In the genomic region with DNA sequence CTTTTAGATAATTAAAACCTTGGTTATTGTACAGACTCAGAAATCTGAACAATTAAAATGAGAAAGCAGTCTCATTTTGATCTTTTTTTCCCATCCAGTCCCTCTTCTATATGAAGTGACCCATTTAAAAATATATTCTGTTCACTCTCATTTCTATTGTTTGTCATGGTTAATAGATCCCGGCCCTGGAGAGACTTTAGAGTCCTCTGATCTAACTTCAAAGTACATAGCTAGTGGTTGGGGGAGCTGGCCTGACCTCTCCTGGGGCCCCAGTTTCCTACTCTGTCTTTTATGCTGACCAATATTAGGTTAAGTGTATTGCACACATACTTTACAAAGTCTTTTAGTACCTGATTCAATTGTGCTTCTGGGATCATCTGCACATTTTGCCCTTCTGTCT, we compare ENCODE assay signal across 9 cellular contexts.
"Had no signal": no experiment of that assay in that cellular context is flagged by ENCODE, and none has a peak within 500 bp of the region (broad histone marks: within the 10 kb centered on the region; RNA-seq: fewer than 3 reads in every experiment).

No MANE protein-coding gene starts in this region.

- FAIRE-seq: K562 had no signal

- H3K27ac Mint-ChIP-seq: HFFc6 had no signal

- H3K4me3 Mint-ChIP-seq: HFFc6 had no signal

- H2AFZ ChIP-seq: GM23248 had no signal

- H3K9me3 ChIP-seq: HAP-1 had no signal

- DNase-seq: GM23248, GOT3, H7, HFFc6, IMR-90 had no signal

- H3K4me3 ChIP-seq: GM23248, HAP-1, K562 had no signal

- H3K27ac ChIP-seq: GM23248, HL-60 had no signal

- H3K9ac ChIP-seq: GM23248 had no signal

- H3K9me3 Mint-ChIP-seq: HFFc6 had no signal

- ATAC-seq: HCT116, K562 had no signal

- H3K4me1 ChIP-seq: HAP-1 had no signal
